In genomic region chr6:63636516-63636968, GRCh38 we compare ENCODE assay signal across 1 cellular context.
TF ChIP-seq lines count a peak whose summit lies in the region.

No MANE protein-coding gene starts in this region.

TF ChIP-seq in GM12878, 131 proteins besides CTCF, POLR2A, EP300 and RAD21 (continued from another document):
- TF ChIP-seq HSF1 (IDR thresholded peaks at IDR 0.05; ENCODE audit: low read depth, low read length) (no peak), MXI1 (IDR thresholded peaks at IDR 0.05; ENCODE audit: low read depth, low read length) (peak; percentile 30; the same call in 1 of the 2 replicates), NFXL1 (IDR thresholded peaks at IDR 0.05; ENCODE audit: borderline replicate concordance) (no peak), BHLHE40 (IDR thresholded peaks at IDR 0.05; ENCODE audit: borderline replicate concordance in 1 of 2, low read depth in 2 of 2, low read length in 1 of 2) (peak in 1 of 2 experiments; percentile 15; a peak in 1 of 4 replicates), MEF2A (IDR thresholded peaks at IDR 0.05; ENCODE audit: insufficient read depth, low read depth, low read length) (no peak), NBN (IDR thresholded peaks at IDR 0.05) (0 out of 2 replicates have a peak, but pooled peaks have one; percentile 10), CREB1 (IDR thresholded peaks at IDR 0.05; ENCODE audit: low read depth) (0 out of 2 replicates have a peak, but pooled peaks have one; percentile 14), RAD51 (IDR thresholded peaks at IDR 0.05) (peak; percentile 90), BACH1 (IDR thresholded peaks at IDR 0.05; ENCODE audit: borderline replicate concordance) (no peak), YY1 (IDR thresholded peaks at IDR 0.05; ENCODE audit: low read depth, low read length) (0 out of 2 replicates have a peak, but pooled peaks have one; percentile 7), EGR1 (IDR thresholded peaks at IDR 0.05; ENCODE audit: borderline replicate concordance in 1 of 2, low read depth in 2 of 2, low read length in 2 of 2) (peak in 1 of 2 experiments; percentile 92; a peak in 2 of 3 replicates), GATAD2B (conservative IDR thresholded peaks at IDR 0.05; ENCODE audit: low read depth) (no peak), ASH2L (IDR thresholded peaks at IDR 0.05; ENCODE audit: borderline replicate concordance, low read depth) (no peak), CBX5 (IDR thresholded peaks at IDR 0.05; ENCODE audit: low read depth) (no peak), NKRF (conservative IDR thresholded peaks at IDR 0.05) (0 out of 2 replicates have a peak, but pooled peaks have one; percentile 20), NR2F1 (conservative IDR thresholded peaks at IDR 0.05) (no peak), MYB (IDR thresholded peaks at IDR 0.05; ENCODE audit: borderline replicate concordance, low read depth, low read length) (no peak), ZBED1 (IDR thresholded peaks at IDR 0.05; ENCODE audit: borderline replicate concordance) (no peak)
- TF ChIP-seq, protein P1, sequence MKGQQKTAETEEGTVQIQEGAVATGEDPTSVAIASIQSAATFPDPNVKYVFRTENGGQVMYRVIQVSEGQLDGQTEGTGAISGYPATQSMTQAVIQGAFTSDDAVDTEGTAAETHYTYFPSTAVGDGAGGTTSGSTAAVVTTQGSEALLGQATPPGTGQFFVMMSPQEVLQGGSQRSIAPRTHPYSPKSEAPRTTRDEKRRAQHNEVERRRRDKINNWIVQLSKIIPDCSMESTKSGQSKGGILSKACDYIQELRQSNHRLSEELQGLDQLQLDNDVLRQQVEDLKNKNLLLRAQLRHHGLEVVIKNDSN (IDR thresholded peaks at IDR 0.05; ENCODE audit: borderline replicate concordance, extremely low read length, insufficient read depth, low read depth, low read length) = peak; percentile 45
